8 cellular contexts compared by ENCODE assay signal in genomic region chr9:86352440-86353106, GRCh38. TPM values are rescaled to one million over a fixed set of nuclear protein-coding genes. Genes with fewer than 3 reads are reported as not detected.
DNase-seq lines count a peak whose midpoint lies in the region; ATAC-seq and TF ChIP-seq lines count a peak whose summit lies in the region.

No MANE protein-coding gene starts in this region.

- H3K27ac Mint-ChIP-seq in CD4-positive, alpha-beta T cell = peak overlapping the region; percentile 83
- H3K27ac Mint-ChIP-seq in naive thymus-derived CD8-positive, alpha-beta T cell = peak overlapping the region; percentile 41 to 94 (median 84)

- dilution Hi-C loops in mammary epithelial cell (cut with HindIII; ENCODE audit: low sequenced_read_pairs) = no loop called here

- BruUV-seq in mammary epithelial cell (replicated peaks; lab: Mats Ljungman, UMichigan) = no TSS peak

- peak overlapping the region; percentile 82 for H3K4me2 ChIP-seq in mammary epithelial cell (ENCODE audit: insufficient read depth, low read depth, low read length)

- no peaks in the 10 kb centered on the region for H3K27me3 Mint-ChIP-seq in CD4-positive, alpha-beta T cell
- no peaks in the 10 kb centered on the region for H3K27me3 Mint-ChIP-seq in naive thymus-derived CD8-positive, alpha-beta T cell

- intact Hi-C loops in CD4-positive, alpha-beta T cell (cut with DNase I, micrococcal nuclease) = loop anchor here (2.0 to 10.0 kb wide), 4 partner anchors 70 to 595 kb away; partner anchors contain the start of genes NAA35 (in 2 of the 2), GAS1 (in 1 of the 2) and ISCA1 (in 1 of the 2)
- intact Hi-C loops in mammary epithelial cell (cut with micrococcal nuclease) = no loop called here

- H3K9me3 ChIP-seq in CD4-positive, alpha-beta T cell (ENCODE audit: control insufficient read depth, low read length) = no peaks in the 10 kb centered on the region
- H3K9me3 ChIP-seq in KOPT-K1 (ENCODE audit: insufficient read depth, low read length, poor library complexity, severe bottlenecking) (no peaks in the 10 kb centered on the region), mammary epithelial cell (replicated peaks; ENCODE audit: insufficient read depth, low read length) (no peaks in the 10 kb centered on the region)

- peaks cover 60% of the 10 kb centered on the region for H3K79me2 ChIP-seq in mammary epithelial cell (ENCODE audit: insufficient read depth, low read length)

- H3K4me3 ChIP-seq in mammary epithelial cell (replicated peaks in 1 of 3; ENCODE audit: insufficient read depth in 1 of 3, low read depth in 2 of 3, low read length in 3 of 3) = peak overlapping the region; percentile 60 to 99 (median 80)

- DNase-seq in CD4-positive, alpha-beta T cell = no peak
- DNase-seq in mammary epithelial cell (no peak), glomerular visceral epithelial cell (ENCODE audit: extremely low spot score) (no peak), NCI-H226 (no peak), hypothalamus (lab: John Stamatoyannopoulos, UW) (no peak)
- peak in 4 of 10 donors; percentile 14 to 56 (median 37) for DNase-seq in naive thymus-derived CD8-positive, alpha-beta T cell

- ATAC-seq in CD4-positive, alpha-beta T cell (ENCODE audit: poor library complexity) = peak; percentile 30
- ATAC-seq in naive thymus-derived CD8-positive, alpha-beta T cell = peak in 1 of 2 donors; percentile 23
- no peak for ATAC-seq in GM18870 (IDR thresholded peaks at IDR 0.05; ENCODE audit: unreplicated experiment)

- H3K4me1 ChIP-seq in mammary epithelial cell (ENCODE audit: insufficient read depth, low read length) = peaks cover 30% of the 10 kb centered on the region

- TF ChIP-seq CTCF in CD4-positive, alpha-beta T cell (IDR thresholded peaks at IDR 0.05) = no peak
- no peak for TF ChIP-seq CTCF in mammary epithelial cell (conservative IDR thresholded peaks at IDR 0.05 in 1 of 2, IDR thresholded peaks at IDR 0.05 in 1 of 2; ENCODE audit: extremely low read depth in 1 of 2, insufficient read depth in 1 of 2, low read depth in 1 of 2, low read length in 2 of 2)

- peak overlapping the region; percentile 26 for H3K27ac ChIP-seq in CD4-positive, alpha-beta T cell (ENCODE audit: low read depth, low read length)
- H3K27ac ChIP-seq in KOPT-K1 (ENCODE audit: low read depth, low read length, poor library complexity, severe bottlenecking) = peak overlapping the region; percentile 86
- H3K27ac ChIP-seq in mammary epithelial cell (ENCODE audit: insufficient read depth, low read depth, low read length) = peak overlapping the region; percentile 74

- H4K20me1 ChIP-seq in mammary epithelial cell (ENCODE audit: insufficient read depth, low read length) = no peaks in the 10 kb centered on the region

- POLR2A ChIA-PET in CD4-positive, alpha-beta T cell (lab: Charles Lee) = interaction anchor here (1.0 to 1.5 kb wide), 3 partner anchors 14 to 27 kb away, joined by 3 to 4 read pairs (median 4); no protein-coding TSS in a partner anchor
- POLR2A ChIA-PET in naive thymus-derived CD8-positive, alpha-beta T cell (lab: Charles Lee) = interaction anchor here (0.7 to 1.7 kb wide), 2 partner anchors 13 to 70 kb away, joined by 3 to 5 read pairs; partner anchors contain the start of gene ISCA1

- H3K9me3 Mint-ChIP-seq in CD4-positive, alpha-beta T cell = no peaks in the 10 kb centered on the region
- peaks cover 0 to 2% (median 0%) of the 10 kb centered on the region in 9 donors for H3K9me3 Mint-ChIP-seq in naive thymus-derived CD8-positive, alpha-beta T cell

- in situ Hi-C loops in mammary epithelial cell (cut with MboI; ENCODE audit: low sequenced_read_pairs in 2 of 2) = no loop called here

- peaks cover 42% of the 10 kb centered on the region for H3K36me3 Mint-ChIP-seq in CD4-positive, alpha-beta T cell (ENCODE audit: low read depth)
- H3K36me3 Mint-ChIP-seq in naive thymus-derived CD8-positive, alpha-beta T cell = peaks cover 0 to 35% (median 12%) of the 10 kb centered on the region in 3 donors

- H3K4me3 Mint-ChIP-seq in CD4-positive, alpha-beta T cell = peak overlapping the region; percentile 99
- H3K4me3 Mint-ChIP-seq in naive thymus-derived CD8-positive, alpha-beta T cell = peak overlapping the region; percentile 75 to 99 (median 96)

- H3K4me1 Mint-ChIP-seq in CD4-positive, alpha-beta T cell (ENCODE audit: low read depth) = peaks cover 66% of the 10 kb centered on the region
- peaks cover 23 to 62% (median 57%) of the 10 kb centered on the region in 4 donors for H3K4me1 Mint-ChIP-seq in naive thymus-derived CD8-positive, alpha-beta T cell

- H3K36me3 ChIP-seq in KOPT-K1 (ENCODE audit: insufficient read depth, low read length) (peaks cover 8% of the 10 kb centered on the region; the same call in 1 of the 2 replicates), mammary epithelial cell (ENCODE audit: insufficient read depth, low read length) (peaks cover 8% of the 10 kb centered on the region)

- H3K27me3 ChIP-seq in CD4-positive, alpha-beta T cell (ENCODE audit: control insufficient read depth, insufficient read depth, low read length) = no peaks in the 10 kb centered on the region
- H3K27me3 ChIP-seq in mammary epithelial cell (ENCODE audit: insufficient read depth, low read length) = no peaks in the 10 kb centered on the region

- no peak overlapping the region for H2AFZ ChIP-seq in mammary epithelial cell (ENCODE audit: low read depth, low read length)

- peak overlapping the region; percentile 87 for H3K9ac ChIP-seq in mammary epithelial cell (ENCODE audit: insufficient read depth, low read length)

- CTCF ChIA-PET in CD4-positive, alpha-beta T cell (lab: Charles Lee) = no interaction called here
- CTCF ChIA-PET in mammary epithelial cell (lab: Charles Lee; ENCODE audit: low non-redundant PET) = no interaction called here

- WGBS in mammary epithelial cell (ENCODE audit: low coverage, missing lambda C conversion rate) = 31% methylated on average over 5 of the region's 5 CpGs

RNA-seq across cellular contexts. Expression of gene TUT7, which starts 1.6 kb away (rescaled TPM):
- 10 to 100 TPM; 51.9 to 53.8 TPM for total RNA-seq in CD4-positive, alpha-beta T cell
- 10 to 100 TPM; 33.8 to 36.4 TPM for total RNA-seq in mammary epithelial cell
- polyA plus RNA-seq in mammary epithelial cell = 18.9 TPM
- 34.2 TPM for polyA minus RNA-seq in mammary epithelial cell
- 10 to 100 TPM; 48.8 to 50.5 TPM for total RNA-seq in naive thymus-derived CD8-positive, alpha-beta T cell
- 10 to 100 TPM in 2 of 3 donors, 1 to 10 TPM in 1; 9.6 to 16.9 (median 14.3) TPM for polyA plus RNA-seq in naive thymus-derived CD8-positive, alpha-beta T cell

Comparison
In these comparisons a context has a peak if more than half of its experiments do, and no peak if none do; other contexts are left out.
1. H3K27ac ChIP-seq: peak in every context shown above with its lines; median percentile 86 in KOPT-K1; 74 in mammary epithelial cell; 26 in CD4-positive, alpha-beta T cell.